ENCODE assay signal across 7 cellular contexts in the genomic region with DNA sequence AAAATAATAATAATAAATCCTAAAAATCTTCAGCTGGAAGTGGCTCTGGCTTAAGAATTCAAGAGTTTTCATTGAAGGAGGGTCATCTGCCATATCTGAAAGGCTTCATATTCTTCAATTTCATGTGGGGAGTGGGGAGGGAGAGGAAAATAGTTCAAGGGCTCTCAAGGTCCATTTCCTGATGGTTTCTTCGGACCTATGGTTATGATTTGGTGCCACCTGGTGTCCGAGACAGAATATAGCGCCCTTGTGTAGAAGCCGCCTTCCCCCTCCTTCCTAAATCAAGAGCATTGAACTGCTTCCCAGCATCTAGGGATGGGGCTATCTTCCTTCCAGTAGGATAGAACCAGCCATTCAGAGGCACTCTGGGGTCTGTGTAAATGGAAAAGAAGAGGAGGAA. TPM values are rescaled to one million over a fixed set of nuclear protein-coding genes. Genes with fewer than 3 reads are reported as not detected.
DNase-seq lines count a peak whose midpoint lies in the region; ATAC-seq and TF ChIP-seq lines count a peak whose summit lies in the region.

No MANE protein-coding gene starts in this region.

- H3K4me3 ChIP-seq in LNCaP clone FGC (ENCODE audit: low read depth, low read length) (no peak overlapping the region), adipocyte (ENCODE audit: low read length) (no peak overlapping the region)

- no peak overlapping the region for H3K9ac ChIP-seq in adipocyte (ENCODE audit: low read length)

- ATAC-seq in left cardiac atrium, result peak in 1 of 2 donors; percentile 41
- ATAC-seq in HG02798 (IDR thresholded peaks at IDR 0.05; ENCODE audit: poor library complexity, unreplicated experiment), result no peak

- intact Hi-C loops in left cardiac atrium (cut with DNase I), result loop anchor here in 1 of 2 donors (5.0 to 10.0 kb wide), 3 partner anchors 82 to 414 kb away; a partner anchor contains a TSS

- H3K4me1 ChIP-seq in adipocyte (ENCODE audit: control insufficient read depth, insufficient read depth, low read length), result peaks cover 12% of the 10 kb centered on the region

- peaks cover 16% of the 10 kb centered on the region for H3K27me3 ChIP-seq in adipocyte (replicated peaks; ENCODE audit: control insufficient read depth, insufficient read depth, low read length)

- no peaks in the 10 kb centered on the region for H3K9me3 ChIP-seq in adipocyte (ENCODE audit: control insufficient read depth, low read length)

- CTCF ChIA-PET in GM10248 (lab: Yijun Ruan, JAX), result interaction anchor here (1.0 to 1.5 kb wide), 3 partner anchors 11 to 77 kb away, joined by 3 to 4 read pairs (median 4); no protein-coding TSS in a partner anchor

- TF ChIP-seq CTCF in GM10248 (IDR thresholded peaks at IDR 0.05; ENCODE audit: control extremely low read depth, extremely low read depth, low read depth, missing control alignments) (peak; percentile 53), LNCaP clone FGC (IDR thresholded peaks at IDR 0.05; ENCODE audit: control insufficient read depth, extremely low read depth, insufficient read depth) (peak; percentile 60)

- peak; percentile 46 for DNase-seq in GM10248 (ENCODE audit: extremely low spot score)
- DNase-seq in LNCaP clone FGC (ENCODE audit: low read depth), result no peak
- peak; percentile 56 for DNase-seq in RPMI8226
- DNase-seq in adipocyte (ENCODE audit: low read depth), result peak; percentile 85
- DNase-seq in left cardiac atrium, result peak; percentile 37
- peak; percentile 66 for DNase-seq in putamen (ENCODE audit: low spot score)

- POLR2A ChIA-PET in GM10248 (lab: Yijun Ruan, JAX), result no interaction called here

- no peaks in the 10 kb centered on the region for H3K36me3 ChIP-seq in adipocyte (ENCODE audit: control insufficient read depth, insufficient read depth, low read length, severe bottlenecking)

RNA-seq across cellular contexts. Expression of a gene that starts 34.3 kb away (rescaled TPM):
- under 1 TPM; 0.52 to 0.97 TPM for total RNA-seq in left cardiac atrium

RNA-seq across cellular contexts. Expression of a gene that starts 44.1 kb away (rescaled TPM):
- not detected for total RNA-seq in left cardiac atrium
